In genomic region chr19:824885-825284, GRCh38 we compare ENCODE assay signal across 1 cellular context.
TF ChIP-seq lines count a peak whose summit lies in the region.

No MANE protein-coding gene starts in this region.

TF ChIP-seq in HepG2, 621 proteins besides CTCF, POLR2A, EP300 and RAD21:
- TF ChIP-seq ZNF570 (CRISPR knock-in tag; IDR thresholded peaks at IDR 0.05; ENCODE audit: borderline replicate concordance) (no peak), PAXIP1 (CRISPR knock-in tag; conservative IDR thresholded peaks at IDR 0.05) (no peak), IRF2 (CRISPR knock-in tag; IDR thresholded peaks at IDR 0.05) (no peak), DNMT3B (CRISPR knock-in tag; conservative IDR thresholded peaks at IDR 0.05) (no peak), SP1 (IDR thresholded peaks at IDR 0.05) (no peak), SP1 (CRISPR knock-in tag; IDR thresholded peaks at IDR 0.05) (no peak), ZNF773 (CRISPR knock-in tag; IDR thresholded peaks at IDR 0.05; ENCODE audit: borderline replicate concordance) (no peak), GABPA (IDR thresholded peaks at IDR 0.05; ENCODE audit: low read depth, low read length) (no peak), GABPA (CRISPR knock-in tag; IDR thresholded peaks at IDR 0.05; ENCODE audit: low read depth) (peak; percentile 31; the same call in 1 of the 2 replicates), TFE3 (CRISPR knock-in tag; IDR thresholded peaks at IDR 0.05) (no peak), HNF1A (IDR thresholded peaks at IDR 0.05; ENCODE audit: low read depth) (no peak), HNF1A (CRISPR knock-in tag; IDR thresholded peaks at IDR 0.05; ENCODE audit: borderline replicate concordance) (no peak)
TF ChIP-seq in HepG2: peak in this region for 1.
